In genomic region chr1:201240171-201240570, GRCh38 we compare ENCODE assay signal across 2 cellular contexts.
TF ChIP-seq lines count a peak whose summit lies in the region.

No MANE protein-coding gene starts in this region.

TF ChIP-seq in HepG2, 621 proteins besides CTCF, POLR2A, EP300 and RAD21:
- TF ChIP-seq MAFK (conservative IDR thresholded peaks at IDR 0.05 in 1 of 2, IDR thresholded peaks at IDR 0.05 in 1 of 2; ENCODE audit: low read length in 2 of 2) (peak; percentile 28 to 31; a peak in 2 of 4 replicates), ZNF281 (CRISPR knock-in tag; IDR thresholded peaks at IDR 0.05; ENCODE audit: borderline replicate concordance) (no peak), ZNF10 (CRISPR knock-in tag; IDR thresholded peaks at IDR 0.05; ENCODE audit: borderline replicate concordance, low read depth) (no peak), ZNF501 (CRISPR knock-in tag; IDR thresholded peaks at IDR 0.05) (no peak)

TF ChIP-seq in K562, 482 proteins besides CTCF, POLR2A, EP300 and RAD21:
- TF ChIP-seq ZNF316 (IDR thresholded peaks at IDR 0.05) (peak; percentile 80), C11orf30 (IDR thresholded peaks at IDR 0.05; ENCODE audit: low read depth) (peak; percentile 60; the same call in 1 of the 2 replicates), ZSCAN32 (CRISPR knock-in tag; IDR thresholded peaks at IDR 0.05) (no peak), MAFG (tag; conservative IDR thresholded peaks at IDR 0.05) (peak; percentile 38)
